Comparison of ENCODE assay signal across 35 cellular contexts in genomic region chr9:102205251-102205650, GRCh38.
"Had no signal": no experiment of that assay in that cellular context is flagged by ENCODE, and none has a peak within 500 bp of the region (broad histone marks: within the 10 kb centered on the region; RNA-seq: fewer than 3 reads in every experiment).

No MANE protein-coding gene starts in this region.

- H3K27ac ChIP-seq: KMS-11 had no signal

- H3K27me3 ChIP-seq: MG63 had no signal

- H3K4me3 ChIP-seq: MG63 had no signal

- DNase-seq: Karpas-422, Kasumi-1, MG63, MM.1S, MV-4-11, NCI-H1048, NCI-H1092, NCI-H1092 treated with DMSO at 0.1 percent for 48 hours, NCI-H1105, NCI-H1105 treated with DMSO at 0.1 percent for 48 hours, NCI-H1417, NCI-H1417 treated with DMSO at 0.1 percent for 48 hours, NCI-H1436, NCI-H1436 treated with DMSO at 0.1 percent for 48 hours, NCI-H146, NCI-H1694, NCI-H1694 treated with DMSO at 0.1 percent for 48 hours, NCI-H187, NCI-H187 treated with DMSO at 0.1 percent for 48 hours, NCI-H1930, NCI-H2029, NCI-H2029 treated with DMSO at 0.1 percent for 48 hours, NCI-H2081, NCI-H2081 treated with DMSO at 0.1 percent for 48 hours, NCI-H2107, NCI-H2171, NCI-H2171 treated with DMSO at 0.1 percent for 48 hours, NCI-H2227 treated with DMSO at 0.1 percent for 48 hours, NCI-H226, NCI-H345, NCI-H446, NCI-H446 treated with DMSO at 0.1 percent for 48 hours, NCI-H510A, NCI-H510A treated with DMSO at 0.1 percent for 48 hours had no signal

- H3K36me3 ChIP-seq: MG63 had no signal

- H3K9me3 ChIP-seq: MG63 had no signal
